Comparison of ENCODE assay signal across 8 cellular contexts in the genomic region with DNA sequence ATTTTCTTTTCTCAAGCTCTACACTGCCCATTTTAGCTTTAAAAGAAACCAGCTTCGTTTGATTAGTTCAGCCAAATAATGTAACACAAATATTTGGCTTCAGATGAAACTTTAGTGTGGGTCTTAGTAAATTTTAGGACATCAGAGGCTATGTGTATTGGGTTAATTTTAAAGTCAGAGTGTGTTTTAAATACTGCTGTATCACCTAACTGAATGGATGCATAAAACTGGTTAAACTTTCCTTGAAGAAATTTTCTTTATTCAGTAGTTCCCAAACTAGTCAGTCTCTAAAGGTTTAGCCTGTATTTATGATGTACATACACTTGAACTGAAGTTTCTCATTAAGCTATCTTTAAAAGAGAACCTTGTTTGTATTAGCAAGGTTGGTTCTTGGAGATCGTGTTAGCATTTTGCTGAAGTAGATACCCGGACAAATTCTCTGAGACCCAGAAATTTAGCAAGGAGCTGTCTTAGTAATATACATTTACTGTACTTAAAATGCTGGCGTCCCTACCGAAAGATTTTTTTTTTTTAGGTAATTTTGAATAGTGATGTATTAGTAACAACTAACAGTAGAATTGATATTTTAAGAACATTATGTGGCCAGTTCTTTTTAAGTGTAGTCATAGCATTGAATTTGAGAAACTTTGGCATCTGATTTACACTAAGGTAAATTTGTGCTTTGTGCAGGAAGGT. TPM values are rescaled to one million over a fixed set of nuclear protein-coding genes. Genes with fewer than 3 reads are reported as not detected.
DNase-seq lines count a peak whose midpoint lies in the region; ATAC-seq and TF ChIP-seq lines count a peak whose summit lies in the region.

No MANE protein-coding gene starts in this region.

- CTCF ChIA-PET in A673 (lab: Charles Lee) = interaction anchor here (0.7 kb wide), 3 partner anchors 19 to 834 kb away, joined by 3 to 4 read pairs (median 3); no protein-coding TSS in a partner anchor
- CTCF ChIA-PET in IMR-90 (lab: Yijun Ruan, JAX) = interaction anchor here (0.6 kb wide), 2 partner anchors 20 to 614 kb away, joined by 3 to 5 read pairs; no protein-coding TSS in a partner anchor
- CTCF ChIA-PET in mammary epithelial cell (lab: Charles Lee; ENCODE audit: low non-redundant PET) = interaction anchor here (0.6 kb wide), 1 partner anchor 90 kb away, joined by 3 read pairs; no protein-coding TSS in a partner anchor

- H4K20me1 ChIP-seq in IMR-90 (ENCODE audit: insufficient read depth, low read length) = no peaks in the 10 kb centered on the region; the same call in 1 of the 2 replicates
- H4K20me1 ChIP-seq in mammary epithelial cell (ENCODE audit: insufficient read depth, low read length) = no peaks in the 10 kb centered on the region

- H3K36me3 ChIP-seq in A673 (ENCODE audit: insufficient read depth, low read length, poor library complexity, severe bottlenecking) (no peaks in the 10 kb centered on the region), IMR-90 (ENCODE audit: control insufficient read depth, insufficient read depth, low read length) (no peaks in the 10 kb centered on the region), mammary epithelial cell (ENCODE audit: insufficient read depth, low read length) (no peaks in the 10 kb centered on the region), muscle layer of colon (ENCODE audit: insufficient read depth, low read length) (no peaks in the 10 kb centered on the region)

- intact Hi-C loops in A673 (cut with micrococcal nuclease; ENCODE audit: unreplicated experiment) = loop anchor here (5.0 to 10.0 kb wide), 5 partner anchors 283 to 1788 kb away; no protein-coding TSS in a partner anchor
- intact Hi-C loops in IMR-90 (cut with micrococcal nuclease) = loop anchor here (5.0 to 10.0 kb wide), 3 partner anchors 320 to 1793 kb away; no protein-coding TSS in a partner anchor
- intact Hi-C loops in mammary epithelial cell (cut with micrococcal nuclease) = loop anchor here (2.0 to 10.0 kb wide), 5 partner anchors 78 to 1793 kb away; no protein-coding TSS in a partner anchor

- in situ Hi-C loops in IMR-90 (cut with MboI; ENCODE audit: low sequenced_read_pairs) (no loop called here), mammary epithelial cell (cut with MboI; ENCODE audit: low sequenced_read_pairs in 2 of 2) (no loop called here)

- H3K4ac ChIP-seq in IMR-90 (ENCODE audit: low read depth, low read length) = no peak overlapping the region

- H3K79me1 ChIP-seq in IMR-90 (ENCODE audit: low read depth in 1 of 2, low read length in 2 of 2) = peaks cover 0 to 7% of the 10 kb centered on the region in 2 experiments; a peak in 2 of 4 replicates

- dilution Hi-C loops in IMR-90 (cut with HindIII; ENCODE audit: low sequenced_read_pairs, unreplicated experiment) (no loop called here), mammary epithelial cell (cut with HindIII; ENCODE audit: low sequenced_read_pairs) (no loop called here)

- no peak overlapping the region for H4K5ac ChIP-seq in IMR-90 (ENCODE audit: low read depth, low read length)

- no peak for TF ChIP-seq RAD21 in IMR-90 (IDR thresholded peaks at IDR 0.05; ENCODE audit: low read length)

- H3K4me1 ChIP-seq in A673 (ENCODE audit: insufficient read depth, low read length, poor library complexity, severe bottlenecking) (peaks cover 43% of the 10 kb centered on the region), IMR-90 (ENCODE audit: control insufficient read depth, insufficient read depth, low read length) (no peaks in the 10 kb centered on the region), mammary epithelial cell (ENCODE audit: insufficient read depth, low read length) (peaks cover 15% of the 10 kb centered on the region), muscle layer of colon (ENCODE audit: insufficient read depth, low read length) (peaks cover 33% of the 10 kb centered on the region)

- H3K4me2 ChIP-seq in IMR-90 (ENCODE audit: low read depth, low read length) = peak overlapping the region; percentile 68
- peak overlapping the region; percentile 100 for H3K4me2 ChIP-seq in mammary epithelial cell (ENCODE audit: insufficient read depth, low read depth, low read length)

- peaks cover 69% of the 10 kb centered on the region for H3K79me2 ChIP-seq in mammary epithelial cell (ENCODE audit: insufficient read depth, low read length)

- H2AFZ ChIP-seq in IMR-90 (replicated peaks; ENCODE audit: low read length, poor library complexity) = no peak overlapping the region
- no peak overlapping the region for H2AFZ ChIP-seq in mammary epithelial cell (ENCODE audit: low read depth, low read length)

- no peak for TF ChIP-seq POLR2A in IMR-90 (IDR thresholded peaks at IDR 0.05; ENCODE audit: low read depth, low read length)

- H4K91ac ChIP-seq in IMR-90 (ENCODE audit: insufficient read depth, low read depth, low read length) = no peak overlapping the region

- H4K8ac ChIP-seq in IMR-90 (ENCODE audit: low read depth in 2 of 2, low read length in 2 of 2) = no peak overlapping the region

- H2BK15ac ChIP-seq in IMR-90 (ENCODE audit: low read depth, low read length) = no peak overlapping the region

- ATAC-seq in IMR-90 (ENCODE audit: low read depth) (no peak), HG02884 (IDR thresholded peaks at IDR 0.05; ENCODE audit: unreplicated experiment) (no peak)

- peak overlapping the region; percentile 90 for H3K4me3 ChIP-seq in A673 (ENCODE audit: low read depth, low read length, poor library complexity, severe bottlenecking)
- H3K4me3 ChIP-seq in IMR-90 (ENCODE audit: insufficient read depth, low read depth, low read length) = peak overlapping the region; percentile 33
- H3K4me3 ChIP-seq in mammary epithelial cell (replicated peaks in 1 of 3; ENCODE audit: insufficient read depth in 1 of 3, low read depth in 2 of 3, low read length in 3 of 3) = peak overlapping the region; percentile 72 to 93 (median 88)
- peak overlapping the region; percentile 86 to 89 for H3K4me3 ChIP-seq in muscle layer of colon (ENCODE audit: low read depth in 1 of 2, low read length in 2 of 2)

- H3K9ac ChIP-seq in IMR-90 (ENCODE audit: low read depth, low read length) = 0 out of 2 replicates have a peak overlapping the region, but pooled peaks have one; percentile 40
- H3K9ac ChIP-seq in mammary epithelial cell (ENCODE audit: insufficient read depth, low read length) = peak overlapping the region; percentile 78
- H3K9ac ChIP-seq in muscle layer of colon (ENCODE audit: low read length) = peak overlapping the region; percentile 92

- H3K27ac ChIP-seq in A673 (ENCODE audit: low read depth, low read length, poor library complexity, severe bottlenecking) (peak overlapping the region; percentile 26), IMR-90 (ENCODE audit: insufficient read depth, low read length) (no peak overlapping the region), mammary epithelial cell (ENCODE audit: insufficient read depth, low read depth, low read length) (peak overlapping the region; percentile 69), muscle layer of colon (ENCODE audit: low read depth, low read length) (peak overlapping the region; percentile 61)

- POLR2A ChIA-PET in A673 (lab: Charles Lee; ENCODE audit: low non-redundant PET) (interaction anchor here (0.7 kb wide), 1 partner anchor 382 kb away, joined by 3 read pairs; no protein-coding TSS in a partner anchor), IMR-90 (lab: Charles Lee; ENCODE audit: unreplicated experiment) (no interaction called here)

- TF ChIP-seq CTCF in A673 (conservative IDR thresholded peaks at IDR 0.05; ENCODE audit: low read depth, low read length) (no peak), IMR-90 (conservative IDR thresholded peaks at IDR 0.05; ENCODE audit: low read depth, low read length) (no peak), mammary epithelial cell (conservative IDR thresholded peaks at IDR 0.05 in 1 of 2, IDR thresholded peaks at IDR 0.05 in 1 of 2; ENCODE audit: extremely low read depth in 1 of 2, insufficient read depth in 1 of 2, low read depth in 1 of 2, low read length in 2 of 2) (no peak)

- no peak overlapping the region for H3K18ac ChIP-seq in IMR-90 (ENCODE audit: low read depth, low read length)

- H3K9me3 ChIP-seq in A673 (ENCODE audit: low read depth, low read length, poor library complexity, severe bottlenecking) (no peaks in the 10 kb centered on the region), IMR-90 (ENCODE audit: control insufficient read depth, insufficient read depth, low read length) (no peaks in the 10 kb centered on the region), mammary epithelial cell (replicated peaks; ENCODE audit: insufficient read depth, low read length) (no peaks in the 10 kb centered on the region), muscle layer of colon (ENCODE audit: low read length) (no peaks in the 10 kb centered on the region)

- no peak overlapping the region for H2BK20ac ChIP-seq in IMR-90 (ENCODE audit: low read depth, low read length)

- no peak overlapping the region for H2AK9ac ChIP-seq in IMR-90 (replicated peaks; ENCODE audit: low read depth, low read length, poor library complexity)

- DNase-seq in A673 (ENCODE audit: low spot score) = no peak
- DNase-seq in IMR-90 = no peak
- no peak for DNase-seq in mammary epithelial cell
- DNase-seq in SK-N-DZ (ENCODE audit: low spot score) = no peak
- DNase-seq in GOT3 (lab: John Stamatoyannopoulos, UW) = no peak
- DNase-seq in stimulated activated naive CD4-positive, alpha-beta T cell treated with Interleukin-2 at 50 U/mL for 16 hours (lab: John Stamatoyannopoulos, UW) = no peak

- H3K56ac ChIP-seq in IMR-90 (ENCODE audit: extremely low read depth, insufficient read depth, low read length) = no peak overlapping the region

- BruUV-seq in A673 (replicated peaks; lab: Mats Ljungman, UMichigan) (no TSS peak), IMR-90 (replicated peaks; lab: Mats Ljungman, UMichigan) (TSS peak; percentile 52), mammary epithelial cell (replicated peaks; lab: Mats Ljungman, UMichigan) (no TSS peak)

- H2BK120ac ChIP-seq in IMR-90 (ENCODE audit: low read depth, low read length) = no peak overlapping the region

- no peak overlapping the region for H2AK5ac ChIP-seq in IMR-90 (ENCODE audit: low read depth, low read length)

- no peak overlapping the region; the same call in 1 of the 2 replicates for H3K14ac ChIP-seq in IMR-90 (replicated peaks; ENCODE audit: low read depth, low read length)

- H3K23ac ChIP-seq in IMR-90 (ENCODE audit: low read depth, low read length) = no peak overlapping the region; the same call in 1 of the 2 replicates

- WGBS in IMR-90 (ENCODE audit: extremely low coverage in 2 of 2, insufficient read length in 1 of 2), 2 experiments = no CpG with 5 or more reads among the region's 5 CpGs
- WGBS in mammary epithelial cell (ENCODE audit: low coverage, missing lambda C conversion rate) = 2% methylated on average over 5 of the region's 5 CpGs

- H2BK5ac ChIP-seq in IMR-90 (ENCODE audit: low read depth, low read length, poor library complexity, severe bottlenecking) = peak overlapping the region; percentile 43

- H3K27me3 ChIP-seq in A673 (replicated peaks; ENCODE audit: insufficient read depth, low read depth, low read length, poor library complexity) = no peaks in the 10 kb centered on the region
- H3K27me3 ChIP-seq in IMR-90 (ENCODE audit: control insufficient read depth, insufficient read depth, low read length) = no peaks in the 10 kb centered on the region
- H3K27me3 ChIP-seq in mammary epithelial cell (ENCODE audit: insufficient read depth, low read length) = no peaks in the 10 kb centered on the region
- no peaks in the 10 kb centered on the region for H3K27me3 ChIP-seq in muscle layer of colon (ENCODE audit: control insufficient read depth in 1 of 2, insufficient read depth in 2 of 2, low read length in 2 of 2)

- H3K9me1 ChIP-seq in IMR-90 (ENCODE audit: insufficient read depth, low read length) = no peaks in the 10 kb centered on the region

RNA-seq across cellular contexts. Expression of a gene that starts 2.7 kb away (rescaled TPM):
- total RNA-seq in A673 (2021) = 41.9 and 47.7 TPM in 2 replicates
- total RNA-seq in IMR-90 (2012; rRNA removed) = 14.0 and 31.7 TPM in 2 replicates
- polyA plus RNA-seq in IMR-90 (2012; rRNA removed) = 9.3 and 15.5 TPM in 2 replicates
- 4.7 and 4.8 TPM in 2 replicates for polyA plus RNA-seq in IMR-90 (2012; cell fraction: cytosol; rRNA removed)
- 2.9 and 3.1 TPM in 2 replicates for polyA plus RNA-seq in IMR-90 (2012; cell fraction: nucleus; rRNA removed; ENCODE audit: low replicate concordance)
- 10 to 100 TPM; 14.1 to 52.0 TPM for total RNA-seq in mammary epithelial cell
- 9.9 TPM for polyA plus RNA-seq in mammary epithelial cell
- 21.4 TPM for polyA minus RNA-seq in mammary epithelial cell
- 16.7 TPM in 2 replicates for polyA plus RNA-seq in SK-N-DZ (2014; cell fraction: cytosol; rRNA removed)
- 12.5 and 28.3 TPM in 2 replicates for polyA plus RNA-seq in SK-N-DZ (2014; cell fraction: nucleus; rRNA removed)

Comparison
In these comparisons a context has a peak if more than half of its experiments do, and no peak if none do; other contexts are left out.
1. H3K4me3 ChIP-seq: peak in every context shown above with its lines; median percentile 90 in A673; 88 in mammary epithelial cell; 88 in muscle layer of colon; 33 in IMR-90.
2. H3K9ac ChIP-seq: peak in every context shown above with its lines; median percentile 92 in muscle layer of colon; 78 in mammary epithelial cell; 40 in IMR-90.